ENCODE assay signal across 15 cellular contexts in genomic region chr2:212723226-212723625, GRCh38.
DNase-seq lines count a peak whose midpoint lies in the region; ATAC-seq, FAIRE-seq and TF ChIP-seq lines count a peak whose summit lies in the region.
"Had no signal": no experiment of that assay in that cellular context is flagged by ENCODE, and none has a peak within 500 bp of the region (broad histone marks: within the 10 kb centered on the region; RNA-seq: fewer than 3 reads in every experiment).

No MANE protein-coding gene starts in this region.

- DNase-seq in AG10803 (ENCODE audit: low read depth) (peak; percentile 46), keratinocyte (ENCODE audit: low read depth, low spot score) (no peak), nucleus accumbens (lab: John Stamatoyannopoulos, UW) (no peak), adrenal gland (no peak), NCI-H1092 treated with DMSO at 0.1 percent for 48 hours (lab: John Stamatoyannopoulos, UW) (no peak)
- no peak for DNase-seq in activated naive CD8-positive, alpha-beta T cell treated with anti-CD3 and anti-CD28 coated beads, Interleukin-2, amount 50 U/mL, for 24 hours
- DNase-seq: anterior cingulate cortex, endodermal cell, hippocampal formation, Kasumi-1, posterior cingulate gyrus had no signal

- dilution Hi-C loops in keratinocyte (cut with MboI; ENCODE audit: extremely low pct_ligation_motif_present, low sequenced_read_pairs), result no loop called here

- H3K27me3 ChIP-seq in keratinocyte (ENCODE audit: control insufficient read depth, extremely low read depth, insufficient read depth, low read length) (no peaks in the 10 kb centered on the region), adrenal gland (no peaks in the 10 kb centered on the region)

- no peak overlapping the region for H3K27ac Mint-ChIP-seq in activated naive CD8-positive, alpha-beta T cell treated with anti-CD3 and anti-CD28 coated beads, Interleukin-2, amount 50 U/mL, for 24 hours
- H3K27ac Mint-ChIP-seq: B cell, endodermal cell had no signal

- H3K4me1 ChIP-seq in keratinocyte (ENCODE audit: control insufficient read depth, extremely low read depth, insufficient read depth, low read length) (peaks cover 21% of the 10 kb centered on the region), adrenal gland (replicated peaks in 1 of 2) (no peaks in the 10 kb centered on the region)

- H3K27ac ChIP-seq in keratinocyte (ENCODE audit: control insufficient read depth, insufficient read depth, low read length) (peak overlapping the region; percentile 48), adrenal gland (no peak overlapping the region)

- H3K9ac ChIP-seq in keratinocyte (ENCODE audit: control insufficient read depth, extremely low read depth, insufficient read depth, low read length), result peak overlapping the region; percentile 18

- peaks cover 4% of the 10 kb centered on the region for H3K9me3 Mint-ChIP-seq in activated naive CD8-positive, alpha-beta T cell treated with anti-CD3 and anti-CD28 coated beads, Interleukin-2, amount 50 U/mL, for 24 hours

- TF ChIP-seq CTCF in AG10803 (conservative IDR thresholded peaks at IDR 0.05; ENCODE audit: low read length) (no peak), keratinocyte (optimal IDR thresholded peaks at IDR 0.05 in 1 of 3, IDR thresholded peaks at IDR 0.05 in 1 of 3, conservative IDR thresholded peaks at IDR 0.05 in 1 of 3; ENCODE audit: extremely low read depth in 1 of 3, insufficient read depth in 2 of 3, low read length in 3 of 3) (no peak), adrenal gland (IDR thresholded peaks at IDR 0.05) (no peak)

- intact Hi-C loops in adrenal gland (cut with DNase I), result no loop called here

- no peaks in the 10 kb centered on the region for H3K9me1 ChIP-seq in keratinocyte (ENCODE audit: control insufficient read depth, extremely low read depth, insufficient read depth, low read length)

- H3K4me3 ChIP-seq in AG10803 (ENCODE audit: low read length), result no peak overlapping the region
- H3K4me3 ChIP-seq in keratinocyte (ENCODE audit: control insufficient read depth in 2 of 3, extremely low read depth in 1 of 3, insufficient read depth in 2 of 3, low read depth in 1 of 3, low read length in 3 of 3), result no peak overlapping the region
- no peak overlapping the region for H3K4me3 ChIP-seq in adrenal gland

- TF ChIP-seq POLR2A in adrenal gland (IDR thresholded peaks at IDR 0.05), result no peak

- no peaks in the 10 kb centered on the region for H4K20me1 ChIP-seq in keratinocyte (ENCODE audit: control insufficient read depth, extremely low read depth, insufficient read depth, low read length)

- H3K79me2 ChIP-seq in keratinocyte (ENCODE audit: control insufficient read depth, insufficient read depth, low read length), result no peaks in the 10 kb centered on the region

- WGBS in adrenal gland, 4 donors, result 33 to 47% (median 41%) methylated on average over 1 of the region's 1 CpG

- H3K4me3 Mint-ChIP-seq in activated naive CD8-positive, alpha-beta T cell treated with anti-CD3 and anti-CD28 coated beads, Interleukin-2, amount 50 U/mL, for 24 hours, result no peak overlapping the region
- H3K4me3 Mint-ChIP-seq: B cell, endodermal cell had no signal

- peak overlapping the region; percentile 35 for H2AFZ ChIP-seq in keratinocyte (ENCODE audit: control insufficient read depth, low read length)

- no peaks in the 10 kb centered on the region for H3K27me3 Mint-ChIP-seq in activated naive CD8-positive, alpha-beta T cell treated with anti-CD3 and anti-CD28 coated beads, Interleukin-2, amount 50 U/mL, for 24 hours
- H3K27me3 Mint-ChIP-seq: B cell had no signal

- no peaks in the 10 kb centered on the region for H3K36me3 Mint-ChIP-seq in activated naive CD8-positive, alpha-beta T cell treated with anti-CD3 and anti-CD28 coated beads, Interleukin-2, amount 50 U/mL, for 24 hours (ENCODE audit: low read depth)

- no peaks in the 10 kb centered on the region for H3K36me3 ChIP-seq in keratinocyte (ENCODE audit: control insufficient read depth in 2 of 2, extremely low read depth in 1 of 2, insufficient read depth in 2 of 2, low read length in 2 of 2)
- no peaks in the 10 kb centered on the region for H3K36me3 ChIP-seq in adrenal gland (replicated peaks in 1 of 2)

- peaks cover 12% of the 10 kb centered on the region for H3K4me1 Mint-ChIP-seq in activated naive CD8-positive, alpha-beta T cell treated with anti-CD3 and anti-CD28 coated beads, Interleukin-2, amount 50 U/mL, for 24 hours
- H3K4me1 Mint-ChIP-seq: B cell had no signal

- H3K4me2 ChIP-seq in keratinocyte (ENCODE audit: control insufficient read depth, extremely low read depth, insufficient read depth, low read depth, low read length), result peak overlapping the region; percentile 46

- FAIRE-seq in keratinocyte (lab: Jason Lieb, UNC), result peak; percentile 57

- H3K9me3 ChIP-seq in keratinocyte (ENCODE audit: control insufficient read depth, low read depth, low read length) (no peaks in the 10 kb centered on the region), adrenal gland (replicated peaks in 1 of 3) (no peaks in the 10 kb centered on the region)

- ATAC-seq in HG02759 (IDR thresholded peaks at IDR 0.05; ENCODE audit: unreplicated experiment) (peak; percentile 36), HG02571 (IDR thresholded peaks at IDR 0.05; ENCODE audit: unreplicated experiment) (no peak)
- peak; percentile 26 for ATAC-seq in activated naive CD8-positive, alpha-beta T cell treated with anti-CD3 and anti-CD28 coated beads, Interleukin-2, amount 50 U/mL, for 24 hours
- ATAC-seq: SK-N-SH treated with all-trans-retinoic acid at 6 μM for 48 hours had no signal
